1 cellular context compared by ENCODE assay signal in the genomic region with DNA sequence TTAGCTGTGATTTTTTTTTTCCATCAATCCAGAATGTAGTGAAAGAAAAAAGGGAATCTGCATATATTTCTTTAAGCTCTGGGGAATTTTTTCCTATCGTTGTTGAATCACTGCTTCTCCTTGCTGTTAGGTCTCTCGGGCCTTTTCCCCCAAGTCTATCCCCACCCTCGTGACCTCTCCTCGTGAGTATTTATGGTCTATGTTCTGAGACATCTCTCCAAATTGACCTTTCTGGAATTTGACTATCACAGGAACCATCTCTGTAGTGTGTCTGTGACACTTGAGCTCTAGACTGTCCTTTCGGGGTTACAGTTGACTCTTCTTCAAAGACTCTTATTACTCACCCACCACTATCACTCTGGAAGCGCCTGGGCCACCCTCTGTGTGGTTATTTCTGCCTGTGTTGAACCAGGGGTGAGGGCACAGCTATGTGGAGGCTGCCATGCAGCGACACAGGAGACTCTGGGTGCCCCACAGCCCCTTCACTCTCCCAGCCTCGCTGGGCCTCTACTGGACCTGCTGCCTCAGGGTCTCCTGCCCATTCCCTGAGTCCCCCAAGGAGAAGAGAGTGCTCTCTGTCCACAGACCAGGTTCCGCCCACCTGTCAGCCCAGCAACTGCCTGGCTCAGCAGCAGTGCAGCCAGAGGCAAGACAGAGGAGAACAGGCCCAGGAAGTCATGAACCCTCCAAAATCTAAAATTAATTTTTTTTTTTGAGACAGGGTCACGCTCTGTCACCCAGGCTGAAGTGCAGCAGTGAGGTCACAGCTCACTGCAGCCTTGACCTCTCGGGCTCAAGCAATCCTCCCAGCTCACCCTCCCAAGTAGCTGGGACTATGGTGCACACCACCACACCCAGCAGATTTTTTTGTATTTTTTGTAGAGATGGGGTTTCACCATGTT.
TF ChIP-seq lines count a peak whose summit lies in the region.

No MANE protein-coding gene starts in this region.

TF ChIP-seq in H1, 55 proteins besides CTCF, POLR2A, EP300 and RAD21:
- TF ChIP-seq POLR2AphosphoS5 (IDR thresholded peaks at IDR 0.05; ENCODE audit: low read depth, low read length) (peak; percentile 47; the same call in 1 of the 2 replicates), KDM4A (IDR thresholded peaks at IDR 0.05; ENCODE audit: low read depth, low read length, severe bottlenecking) (no peak)
